In the genomic region with DNA sequence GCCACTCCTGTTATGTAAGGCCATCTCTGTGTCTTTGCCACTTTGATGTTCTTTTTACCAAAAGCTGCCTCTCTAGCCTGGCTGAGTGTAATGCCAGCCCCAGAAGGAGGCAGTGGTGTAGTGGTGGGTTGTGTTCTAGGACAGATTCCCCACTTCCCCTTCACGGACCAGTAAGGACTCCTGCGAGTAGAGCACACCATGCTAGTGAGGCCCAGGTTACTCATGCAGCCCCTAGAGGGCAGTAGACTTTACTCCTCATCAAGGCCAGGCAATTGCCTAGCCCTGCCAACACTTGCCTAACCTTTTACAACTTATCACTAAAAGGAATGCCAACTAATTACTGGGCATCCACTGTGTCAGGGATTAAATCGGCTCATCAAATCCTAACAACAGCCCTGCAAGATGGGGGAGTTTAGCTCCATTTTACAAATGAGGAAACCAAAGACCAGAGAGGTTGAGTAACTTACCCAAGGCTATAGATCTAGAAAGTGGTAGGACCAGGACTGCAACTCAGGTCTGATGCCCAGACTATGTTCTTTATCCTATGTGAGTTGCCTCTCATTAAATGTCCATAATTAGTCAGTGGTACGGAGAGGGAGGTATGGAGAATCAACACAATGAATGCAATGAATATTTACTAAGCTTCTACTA, we compare ENCODE assay signal across 8 cellular contexts.
DNase-seq lines count a peak whose midpoint lies in the region; ATAC-seq and TF ChIP-seq lines count a peak whose summit lies in the region.

No MANE protein-coding gene starts in this region.

- H3K27me3 ChIP-seq in Peyer's patch (no peaks in the 10 kb centered on the region), dorsolateral prefrontal cortex (no peaks in the 10 kb centered on the region), parathyroid adenoma (ENCODE audit: control insufficient read depth, insufficient read depth, low read length) (no peaks in the 10 kb centered on the region)

- H3K36me3 ChIP-seq in Peyer's patch: no peaks in the 10 kb centered on the region
- no peaks in the 10 kb centered on the region for H3K36me3 ChIP-seq in parathyroid adenoma (ENCODE audit: control insufficient read depth, insufficient read depth, low read length)

- no peaks in the 10 kb centered on the region for H3K9me3 ChIP-seq in Peyer's patch
- H3K9me3 ChIP-seq in parathyroid adenoma (ENCODE audit: control insufficient read depth, low read length): no peaks in the 10 kb centered on the region

- H3K4me1 ChIP-seq in Peyer's patch: no peaks in the 10 kb centered on the region
- no peaks in the 10 kb centered on the region for H3K4me1 ChIP-seq in parathyroid adenoma

- DNase-seq in CD1c-positive myeloid dendritic cell (ENCODE audit: extremely low spot score) (peak; percentile 76), Peyer's patch (peak in 1 of 3 donors; percentile 74), dorsolateral prefrontal cortex (no peak), pons (ENCODE audit: low spot score) (no peak)
- no peak for DNase-seq in activated CD8-positive, alpha-beta memory T cell treated with anti-CD3 and anti-CD28 coated beads, Interleukin-2, amount 10 ng/mL, durations not matched to agents 7 days and 5 days

- no peak overlapping the region for H3K4me2 ChIP-seq in parathyroid adenoma (ENCODE audit: low read length)

- CTCF ChIA-PET in activated CD8-positive, alpha-beta memory T cell treated with anti-CD3 and anti-CD28 coated beads, Interleukin-2, amount 10 ng/mL, durations not matched to agents 7 days and 5 days (lab: Charles Lee): interaction anchor here (2.2 kb wide), 1 partner anchor 551 kb away, joined by 7 read pairs; no protein-coding TSS in a partner anchor

- no peaks in the 10 kb centered on the region for H3K4me1 Mint-ChIP-seq in activated CD8-positive, alpha-beta memory T cell treated with anti-CD3 and anti-CD28 coated beads, Interleukin-2, amount 10 ng/mL, durations not matched to agents 7 days and 5 days

- H3K9ac ChIP-seq in parathyroid adenoma: no peak overlapping the region

- H3K4me3 Mint-ChIP-seq in activated CD8-positive, alpha-beta memory T cell treated with anti-CD3 and anti-CD28 coated beads, Interleukin-2, amount 10 ng/mL, durations not matched to agents 7 days and 5 days: no peak overlapping the region

- no peaks in the 10 kb centered on the region for H3K79me2 ChIP-seq in parathyroid adenoma

- peak in 4 of 6 experiments; percentile 51 to 76 (median 70) for TF ChIP-seq CTCF in Peyer's patch (IDR thresholded peaks at IDR 0.05)
- peak in 31 of 56 donors; percentile 9 to 40 (median 23) for TF ChIP-seq CTCF in dorsolateral prefrontal cortex (IDR thresholded peaks at IDR 0.05 in 54 of 56, conservative IDR thresholded peaks at IDR 0.05 in 2 of 56; ENCODE audit: low read depth in 1 of 56, partially characterized antibody in 56 of 56)
- peak; percentile 7 for TF ChIP-seq CTCF in parathyroid adenoma (IDR thresholded peaks at IDR 0.05)

- peaks cover 26% of the 10 kb centered on the region for H3K27me3 Mint-ChIP-seq in activated CD8-positive, alpha-beta memory T cell treated with anti-CD3 and anti-CD28 coated beads, Interleukin-2, amount 10 ng/mL, durations not matched to agents 7 days and 5 days

- no peak overlapping the region for H3K27ac Mint-ChIP-seq in activated CD8-positive, alpha-beta memory T cell treated with anti-CD3 and anti-CD28 coated beads, Interleukin-2, amount 10 ng/mL, durations not matched to agents 7 days and 5 days

- no peak overlapping the region for H3K27ac ChIP-seq in Peyer's patch
- no peak overlapping the region for H3K27ac ChIP-seq in dorsolateral prefrontal cortex
- no peak overlapping the region for H3K27ac ChIP-seq in parathyroid adenoma

- peak; percentile 68 for ATAC-seq in GM18873 (IDR thresholded peaks at IDR 0.05; ENCODE audit: low FRiP score, unreplicated experiment)
- peak; percentile 70 for ATAC-seq in HG03159 (IDR thresholded peaks at IDR 0.05; ENCODE audit: unreplicated experiment)
- no peak for ATAC-seq in activated CD8-positive, alpha-beta memory T cell treated with anti-CD3 and anti-CD28 coated beads, Interleukin-2, amount 10 ng/mL, durations not matched to agents 7 days and 5 days

- no peaks in the 10 kb centered on the region for H3K9me3 Mint-ChIP-seq in activated CD8-positive, alpha-beta memory T cell treated with anti-CD3 and anti-CD28 coated beads, Interleukin-2, amount 10 ng/mL, durations not matched to agents 7 days and 5 days (ENCODE audit: low read depth)

- H3K36me3 Mint-ChIP-seq in activated CD8-positive, alpha-beta memory T cell treated with anti-CD3 and anti-CD28 coated beads, Interleukin-2, amount 10 ng/mL, durations not matched to agents 7 days and 5 days: no peaks in the 10 kb centered on the region

- H3K4me3 ChIP-seq in Peyer's patch: no peak overlapping the region
- no peak overlapping the region for H3K4me3 ChIP-seq in dorsolateral prefrontal cortex
- H3K4me3 ChIP-seq in parathyroid adenoma (ENCODE audit: low read depth, low read length): no peak overlapping the region

- TF ChIP-seq POLR2A in Peyer's patch (IDR thresholded peaks at IDR 0.05): no peak

- intact Hi-C loops in dorsolateral prefrontal cortex (cut with DNase I): loop anchor here in 1 of 2 donors (5.0 kb wide), 1 partner anchor 41 kb away; no protein-coding TSS in a partner anchor

- no peak overlapping the region for H2AFZ ChIP-seq in parathyroid adenoma

Comparison
In these comparisons a context has a peak if more than half of its experiments do, and no peak if none do; other contexts are left out.
1. CTCF ChIP-seq: peak in every context shown above with its lines; median percentile 70 in Peyer's patch; 23 in dorsolateral prefrontal cortex; 7 in parathyroid adenoma.